Comparison of ENCODE assay signal across 17 cellular contexts in the genomic region with DNA sequence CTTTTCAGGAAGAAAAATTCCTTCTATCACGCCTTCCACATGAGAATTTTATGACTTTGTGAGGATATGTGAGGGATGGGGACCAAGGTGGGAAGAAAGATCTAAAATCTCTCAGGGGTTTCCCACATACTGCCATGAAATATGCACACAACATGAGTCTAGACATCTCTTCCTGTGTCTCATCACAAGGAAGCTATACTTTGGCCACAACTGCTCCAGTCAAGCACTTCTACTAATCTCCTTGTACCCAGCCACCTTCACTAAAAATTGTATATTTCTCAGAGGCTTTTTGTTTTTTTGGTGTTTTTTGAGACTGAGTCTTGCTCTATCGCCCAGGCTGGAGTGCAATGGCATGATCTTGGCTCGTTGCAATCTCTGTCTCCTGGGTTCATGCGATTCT. TPM values are rescaled to one million over a fixed set of nuclear protein-coding genes. Genes with fewer than 3 reads are reported as not detected.
DNase-seq lines count a peak whose midpoint lies in the region; ATAC-seq and TF ChIP-seq lines count a peak whose summit lies in the region.
"Had no signal": no experiment of that assay in that cellular context is flagged by ENCODE, and none has a peak within 500 bp of the region (broad histone marks: within the 10 kb centered on the region; RNA-seq: fewer than 3 reads in every experiment).

No MANE protein-coding gene starts in this region.

- no peak overlapping the region for H3K4me3 ChIP-seq in SK-N-SH (ENCODE audit: low read depth in 2 of 2, low read length in 1 of 2)
- no peak overlapping the region for H3K4me3 ChIP-seq in sigmoid colon
- H3K4me3 ChIP-seq: lower lobe of right lung, SJSA1 had no signal

- TF ChIP-seq POLR2A in sigmoid colon (IDR thresholded peaks at IDR 0.05) = no peak

- TF ChIP-seq EP300 in SK-N-SH (IDR thresholded peaks at IDR 0.05; ENCODE audit: borderline replicate concordance in 1 of 2, low read depth in 1 of 2, low read length in 1 of 2) (no peak), sigmoid colon (IDR thresholded peaks at IDR 0.05) (no peak)

- peaks cover 15% of the 10 kb centered on the region for H3K36me3 Mint-ChIP-seq in activated naive CD8-positive, alpha-beta T cell treated with anti-CD3 and anti-CD28 coated beads, Interleukin-2, amount 10 ng/mL, durations not matched to agents 7 days and 5 days
- H3K36me3 Mint-ChIP-seq in naive thymus-derived CD8-positive, alpha-beta T cell = no peaks in the 10 kb centered on the region

- H3K9me2 ChIP-seq in SK-N-SH = no peaks in the 10 kb centered on the region

- peaks cover 81% of the 10 kb centered on the region for H3K79me2 ChIP-seq in SK-N-SH (ENCODE audit: insufficient read depth)

- H2AFZ ChIP-seq in SK-N-SH (ENCODE audit: low read depth) = no peak overlapping the region

- H3K4me2 ChIP-seq in SK-N-SH = peak overlapping the region; percentile 91; the same call in 1 of the 2 replicates

- ATAC-seq in SK-N-SH treated with all-trans-retinoic acid at 6 μM for 48 hours = no peak
- ATAC-seq in activated naive CD8-positive, alpha-beta T cell treated with anti-CD3 and anti-CD28 coated beads, Interleukin-2, amount 10 ng/mL, durations not matched to agents 7 days and 5 days (ENCODE audit: low read depth) = no peak
- no peak for ATAC-seq in naive thymus-derived CD8-positive, alpha-beta T cell
- no peak for ATAC-seq in HG03039 (IDR thresholded peaks at IDR 0.05; ENCODE audit: unreplicated experiment)
- ATAC-seq: lower lobe of right lung had no signal

- H3K4me1 ChIP-seq in SK-N-SH (ENCODE audit: control insufficient read depth in 1 of 2, insufficient read depth in 2 of 2, low read depth in 1 of 2, low read length in 1 of 2) = peaks cover 17 to 20% of the 10 kb centered on the region in 2 experiments; a peak in 3 of 4 replicates
- H3K4me1 ChIP-seq in sigmoid colon = peaks cover 0 to 36% (median 14%) of the 10 kb centered on the region in 4 donors

- CTCF ChIA-PET in SK-N-SH (lab: Yijun Ruan, JAX) = no interaction called here

- H3K27ac Mint-ChIP-seq in activated naive CD8-positive, alpha-beta T cell treated with anti-CD3 and anti-CD28 coated beads, Interleukin-2, amount 10 ng/mL, durations not matched to agents 7 days and 5 days = no peak overlapping the region
- H3K27ac Mint-ChIP-seq in naive thymus-derived CD8-positive, alpha-beta T cell = peak overlapping the region in 9 of 10 donors; percentile 19 to 81 (median 69)
- H3K27ac Mint-ChIP-seq: activated naive CD4-positive, alpha-beta T cell treated with anti-CD3 and anti-CD28 coated beads for 36 hours had no signal

- WGBS in SK-N-SH (ENCODE audit: low lambda C conversion rate) = 100% methylated on average over 4 of the region's 4 CpGs
- 92 to 96% methylated on average over 4 of the region's 4 CpGs for WGBS in sigmoid colon, 2 donors

- DNase-seq in SK-N-SH (no peak), Kasumi-1 (lab: John Stamatoyannopoulos, UW) (peak; percentile 39 to 47), sigmoid colon (no peak), T1000 (lab: John Stamatoyannopoulos, UW) (no peak)
- DNase-seq in activated naive CD8-positive, alpha-beta T cell treated with anti-CD3 and anti-CD28 coated beads, Interleukin-2, amount 10 ng/mL, durations not matched to agents 7 days and 5 days = no peak
- no peak for DNase-seq in naive thymus-derived CD8-positive, alpha-beta T cell
- DNase-seq: 8988T; activated CD4-positive, CD25-positive, alpha-beta regulatory T cell treated with anti-CD3 and anti-CD28 coated beads, Interleukin-2, amount 50 U/mL, for 72 hours; activated naive CD4-positive, alpha-beta T cell treated with anti-CD3 and anti-CD28 coated beads for 36 hours; lower lobe of right lung; NCI-H1436 treated with DMSO at 0.1 percent for 48 hours; NCI-H524; spleen; trophoblast cell had no signal

- peaks cover 15% of the 10 kb centered on the region for H3F3A ChIP-seq in SK-N-SH (replicated peaks; ENCODE audit: insufficient read depth)

- no peaks in the 10 kb centered on the region for H3K27me3 ChIP-seq in SK-N-SH (ENCODE audit: insufficient read depth)
- H3K27me3 ChIP-seq in sigmoid colon = no peaks in the 10 kb centered on the region
- H3K27me3 ChIP-seq: SJSA1, spleen had no signal

- TF ChIP-seq CTCF in SK-N-SH (IDR thresholded peaks at IDR 0.05) = no peak
- TF ChIP-seq CTCF in sigmoid colon (IDR thresholded peaks at IDR 0.05) = no peak

- H3K4me1 Mint-ChIP-seq in activated naive CD8-positive, alpha-beta T cell treated with anti-CD3 and anti-CD28 coated beads, Interleukin-2, amount 10 ng/mL, durations not matched to agents 7 days and 5 days = peaks cover 37% of the 10 kb centered on the region
- peaks cover 25 to 78% (median 66%) of the 10 kb centered on the region in 4 donors for H3K4me1 Mint-ChIP-seq in naive thymus-derived CD8-positive, alpha-beta T cell

- intact Hi-C loops in sigmoid colon (cut with DNase I) = loop anchor here (5.0 kb wide), 1 partner anchor 474 kb away; a partner anchor contains a TSS

- no peak for TF ChIP-seq RAD21 in SK-N-SH (IDR thresholded peaks at IDR 0.05; ENCODE audit: low read length)

- H3K9me3 Mint-ChIP-seq in activated naive CD8-positive, alpha-beta T cell treated with anti-CD3 and anti-CD28 coated beads, Interleukin-2, amount 10 ng/mL, durations not matched to agents 7 days and 5 days = no peaks in the 10 kb centered on the region
- no peaks in the 10 kb centered on the region for H3K9me3 Mint-ChIP-seq in naive thymus-derived CD8-positive, alpha-beta T cell
- H3K9me3 Mint-ChIP-seq: activated naive CD4-positive, alpha-beta T cell treated with anti-CD3 and anti-CD28 coated beads for 36 hours had no signal

- H4K20me1 ChIP-seq in SK-N-SH (ENCODE audit: insufficient read depth) = no peaks in the 10 kb centered on the region; the same call in 1 of the 2 replicates

- H3K36me3 ChIP-seq in SK-N-SH (replicated peaks in 1 of 2; ENCODE audit: control insufficient read depth in 1 of 2, insufficient read depth in 2 of 2, low read length in 1 of 2) (no peaks in the 10 kb centered on the region), sigmoid colon (no peaks in the 10 kb centered on the region)
- H3K36me3 ChIP-seq: lower lobe of right lung, spleen had no signal

- H3K27ac ChIP-seq in SK-N-SH (ENCODE audit: low read depth in 2 of 2, low read length in 1 of 2) (peak overlapping the region in 1 of 2 experiments; percentile 48; a peak in 1 of 4 replicates), sigmoid colon (no peak overlapping the region)
- H3K27ac ChIP-seq: lower lobe of right lung, SJSA1 had no signal

- H3K4me3 Mint-ChIP-seq in activated naive CD8-positive, alpha-beta T cell treated with anti-CD3 and anti-CD28 coated beads, Interleukin-2, amount 10 ng/mL, durations not matched to agents 7 days and 5 days = peak overlapping the region; percentile 35
- peak overlapping the region; percentile 19 to 98 (median 60) for H3K4me3 Mint-ChIP-seq in naive thymus-derived CD8-positive, alpha-beta T cell
- H3K4me3 Mint-ChIP-seq: activated naive CD4-positive, alpha-beta T cell treated with anti-CD3 and anti-CD28 coated beads for 36 hours had no signal

- H3K9ac ChIP-seq in SK-N-SH = no peak overlapping the region

- no peaks in the 10 kb centered on the region for H3K27me3 Mint-ChIP-seq in activated naive CD8-positive, alpha-beta T cell treated with anti-CD3 and anti-CD28 coated beads, Interleukin-2, amount 10 ng/mL, durations not matched to agents 7 days and 5 days
- H3K27me3 Mint-ChIP-seq in naive thymus-derived CD8-positive, alpha-beta T cell = no peaks in the 10 kb centered on the region

- H3K9me3 ChIP-seq in SK-N-SH (no peaks in the 10 kb centered on the region), sigmoid colon (no peaks in the 10 kb centered on the region)
- H3K9me3 ChIP-seq: lower lobe of right lung, SJSA1, spleen had no signal

- POLR2A ChIA-PET in SK-N-SH (lab: Yijun Ruan, JAX) = no interaction called here
- POLR2A ChIA-PET in activated naive CD8-positive, alpha-beta T cell treated with anti-CD3 and anti-CD28 coated beads, Interleukin-2, amount 10 ng/mL, durations not matched to agents 7 days and 5 days (lab: Charles Lee) = no interaction called here
- POLR2A ChIA-PET in naive thymus-derived CD8-positive, alpha-beta T cell (lab: Charles Lee) = no interaction called here

TF ChIP-seq in SK-N-SH, 30 proteins besides CTCF, POLR2A, EP300 and RAD21 (continues in another document):
- TF ChIP-seq TAF1 (IDR thresholded peaks at IDR 0.05; ENCODE audit: borderline replicate concordance, low read depth, low read length) = no peak
- TF ChIP-seq TEAD4 (IDR thresholded peaks at IDR 0.05; ENCODE audit: borderline replicate concordance, insufficient read depth) = no peak
- TF ChIP-seq SMC3 (IDR thresholded peaks at IDR 0.05; ENCODE audit: low read depth, low read length) = no peak
- TF ChIP-seq, protein P1, sequence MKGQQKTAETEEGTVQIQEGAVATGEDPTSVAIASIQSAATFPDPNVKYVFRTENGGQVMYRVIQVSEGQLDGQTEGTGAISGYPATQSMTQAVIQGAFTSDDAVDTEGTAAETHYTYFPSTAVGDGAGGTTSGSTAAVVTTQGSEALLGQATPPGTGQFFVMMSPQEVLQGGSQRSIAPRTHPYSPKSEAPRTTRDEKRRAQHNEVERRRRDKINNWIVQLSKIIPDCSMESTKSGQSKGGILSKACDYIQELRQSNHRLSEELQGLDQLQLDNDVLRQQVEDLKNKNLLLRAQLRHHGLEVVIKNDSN (IDR thresholded peaks at IDR 0.05; ENCODE audit: borderline replicate concordance, low read depth) = no peak
- TF ChIP-seq ELF1 (IDR thresholded peaks at IDR 0.05) = no peak

TF ChIP-seq in SK-N-SH treated with all-trans-retinoic acid at 6 μM for 48 hours, 23 proteins besides CTCF, POLR2A, EP300 and RAD21:
- TF ChIP-seq, protein P2, sequence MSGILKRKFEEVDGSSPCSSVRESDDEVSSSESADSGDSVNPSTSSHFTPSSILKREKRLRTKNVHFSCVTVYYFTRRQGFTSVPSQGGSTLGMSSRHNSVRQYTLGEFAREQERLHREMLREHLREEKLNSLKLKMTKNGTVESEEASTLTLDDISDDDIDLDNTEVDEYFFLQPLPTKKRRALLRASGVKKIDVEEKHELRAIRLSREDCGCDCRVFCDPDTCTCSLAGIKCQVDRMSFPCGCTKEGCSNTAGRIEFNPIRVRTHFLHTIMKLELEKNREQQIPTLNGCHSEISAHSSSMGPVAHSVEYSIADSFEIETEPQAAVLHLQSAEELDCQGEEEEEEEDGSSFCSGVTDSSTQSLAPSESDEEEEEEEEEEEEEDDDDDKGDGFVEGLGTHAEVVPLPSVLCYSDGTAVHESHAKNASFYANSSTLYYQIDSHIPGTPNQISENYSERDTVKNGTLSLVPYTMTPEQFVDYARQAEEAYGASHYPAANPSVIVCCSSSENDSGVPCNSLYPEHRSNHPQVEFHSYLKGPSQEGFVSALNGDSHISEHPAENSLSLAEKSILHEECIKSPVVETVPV (CRISPR knock-in tag; IDR thresholded peaks at IDR 0.05) = no peak
- no peak for TF ChIP-seq CSDC2 (CRISPR knock-in tag; IDR thresholded peaks at IDR 0.05)

RNA-seq across cellular contexts. Expression of a gene that starts 3.2 kb away (rescaled TPM):
- 9.5 and 10.6 TPM in 2 replicates for polyA plus RNA-seq in SK-N-SH (2012; rRNA removed)
- 13.2 and 13.7 TPM in 2 replicates for polyA plus RNA-seq in SK-N-SH (2012; cell fraction: cytosol; rRNA removed)
- 12.0 and 18.9 TPM in 2 replicates for polyA plus RNA-seq in SK-N-SH (2012; cell fraction: nucleus; rRNA removed)
- total RNA-seq in activated naive CD8-positive, alpha-beta T cell treated with anti-CD3 and anti-CD28 coated beads, Interleukin-2, amount 10 ng/mL, durations not matched to agents 7 days and 5 days = 100 to 1,000 TPM; 101 TPM
- total RNA-seq in naive thymus-derived CD8-positive, alpha-beta T cell = 100 to 1,000 TPM; 105 to 114 TPM
- polyA plus RNA-seq in naive thymus-derived CD8-positive, alpha-beta T cell = 100 to 1,000 TPM; 103 to 143 (median 130) TPM
- 10 to 100 TPM; 44.8 to 64.3 (median 52.3) TPM for total RNA-seq in sigmoid colon
- 10 to 100 TPM in 2 of 3 donors, 1 to 10 TPM in 1; 7.6 to 11.1 (median 10.8) TPM for polyA plus RNA-seq in sigmoid colon

Comparison
In these comparisons a context has a peak if more than half of its experiments do, and no peak if none do; other contexts are left out.
1. DNase-seq: peak in Kasumi-1 (2 of 2); none in SK-N-SH (single experiment), activated naive CD8-positive, alpha-beta T cell treated with anti-CD3 and anti-CD28 coated beads, Interleukin-2, amount 10 ng/mL, durations not matched to agents 7 days and 5 days (single experiment), naive thymus-derived CD8-positive, alpha-beta T cell (0 of 10), sigmoid colon (single experiment) and T1000 (single experiment).